In the genomic region with DNA sequence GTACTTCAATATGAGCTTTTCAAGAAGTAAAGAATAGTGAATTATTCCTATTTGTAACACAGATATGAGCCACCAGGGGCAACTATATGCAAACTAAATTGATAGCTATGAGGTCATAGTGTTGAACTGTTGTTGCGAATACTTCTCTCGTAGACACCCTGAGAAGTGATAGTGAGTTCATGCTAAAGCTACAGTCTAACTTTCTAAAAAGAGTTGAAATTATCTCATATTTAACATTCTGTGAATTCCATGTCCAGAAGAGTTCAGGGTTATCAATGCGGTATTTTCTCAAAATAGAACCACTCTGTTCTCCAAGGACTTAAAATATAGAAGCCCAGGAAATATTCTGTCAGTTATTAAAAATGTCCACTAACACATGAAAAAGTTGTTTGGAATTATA, we compare ENCODE assay signal across 22 cellular contexts.
"Had no signal": no experiment of that assay in that cellular context is flagged by ENCODE, and none has a peak within 500 bp of the region (broad histone marks: within the 10 kb centered on the region; RNA-seq: fewer than 3 reads in every experiment).

No MANE protein-coding gene starts in this region.

- H3K4me3 ChIP-seq: MG63, SJSA1, SK-N-MC had no signal

- H3K4me1 ChIP-seq: SJSA1 had no signal

- ATAC-seq: HepG2 had no signal

- H3K27me3 ChIP-seq: MG63, SJSA1 had no signal

- H3K9me3 ChIP-seq: SJSA1 had no signal

- DNase-seq: IMR-90, Karpas-422, KG1, MG63, NCI-H1092, NCI-H1105 treated with DMSO at 0.1 percent for 48 hours, NCI-H1417 treated with DMSO at 0.1 percent for 48 hours, NCI-H146, NCI-H1694 treated with DMSO at 0.1 percent for 48 hours, NCI-H1930, NCI-H2081, NCI-H2107, NCI-H2227 treated with DMSO at 0.1 percent for 48 hours, NCI-H524, NCI-H69, NCI-H774, Right ventricle myocardium superior, RPMI8226, SIG-M5 had no signal

- H3K36me3 ChIP-seq: MG63, SJSA1 had no signal

- H3K27ac ChIP-seq: SJSA1, SK-N-MC had no signal
